ENCODE assay signal across 8 cellular contexts in genomic region chr10:110501142-110501937, GRCh38. TPM values are rescaled to one million over a fixed set of nuclear protein-coding genes. Genes with fewer than 3 reads are reported as not detected.
A peak's percentile ranks its signal among the peaks of the same experiment; 100 is the strongest.
DNase-seq lines count a peak whose midpoint lies in the region; ATAC-seq and FAIRE-seq lines count a peak whose summit lies in the region.

No MANE protein-coding gene starts in this region.

- H3K14ac ChIP-seq in trophoblast cell (ENCODE audit: low read length) = peak overlapping the region; percentile 49

- peaks cover 37% of the 10 kb centered on the region for H3K36me3 Mint-ChIP-seq in activated naive CD4-positive, alpha-beta T cell treated with anti-CD3 and anti-CD28 coated beads, Interleukin-2, amount 50 U/mL, for 24 hours

- ATAC-seq in aorta (ENCODE audit: low FRiP score) = peak; percentile 63

- H3K36me3 ChIP-seq in HAP-1 (replicated peaks) = no peaks in the 10 kb centered on the region
- H3K36me3 ChIP-seq in trophoblast cell (ENCODE audit: control insufficient read depth in 1 of 2, insufficient read depth in 2 of 2, low read length in 2 of 2) = peaks cover 11 to 22% of the 10 kb centered on the region in 2 experiments
- H3K36me3 ChIP-seq in aorta (ENCODE audit: control insufficient read depth in 1 of 2, insufficient read depth in 2 of 2, low read length in 1 of 2) = no peaks in the 10 kb centered on the region

- H3K9ac ChIP-seq in trophoblast cell (ENCODE audit: low read length) = no peak overlapping the region

- no peak overlapping the region for H3K23ac ChIP-seq in trophoblast cell (ENCODE audit: low read length)

- peak overlapping the region; percentile 87 for H3K4me2 ChIP-seq in trophoblast cell (ENCODE audit: low read length)

- no peaks in the 10 kb centered on the region for H3K9me3 ChIP-seq in HAP-1
- no peaks in the 10 kb centered on the region for H3K9me3 ChIP-seq in trophoblast cell (ENCODE audit: insufficient read depth, low read depth, low read length)
- no peaks in the 10 kb centered on the region for H3K9me3 ChIP-seq in aorta (ENCODE audit: control insufficient read depth, low read length)

- H3K18ac ChIP-seq in trophoblast cell (ENCODE audit: low read length) = peak overlapping the region; percentile 87

- H4K91ac ChIP-seq in trophoblast cell (ENCODE audit: low read depth, low read length) = peak overlapping the region; percentile 73

- H3K79me1 ChIP-seq in trophoblast cell (ENCODE audit: low read length) = peaks cover 30% of the 10 kb centered on the region

- intact Hi-C loops in aorta (cut with DNase I) = loop anchor here in 1 of 2 donors (5.0 kb wide), 1 partner anchor 194 kb away; no protein-coding TSS in a partner anchor

- DNase-seq in DMS53 (lab: John Stamatoyannopoulos, UW) = peak; percentile 87
- DNase-seq in HAP-1 (ENCODE audit: low spot score in 2 of 2) = peak; percentile 29 to 58
- peak; percentile 95 for DNase-seq in RCC 7860 (ENCODE audit: low spot score)
- DNase-seq in glomerular visceral epithelial cell (ENCODE audit: extremely low spot score) = peak; percentile 94
- DNase-seq in trophoblast cell = peak; percentile 53 to 64
- DNase-seq in aorta = peak; percentile 92 to 93
- no peak for DNase-seq in NCI-H1048 (lab: John Stamatoyannopoulos, UW)

- in situ Hi-C loops in HAP-1 (cut with MboI; ENCODE audit: low sequenced_read_pairs) = no loop called here

- H3K4me3 Mint-ChIP-seq in activated naive CD4-positive, alpha-beta T cell treated with anti-CD3 and anti-CD28 coated beads, Interleukin-2, amount 50 U/mL, for 24 hours = peak overlapping the region; percentile 91

- H4K12ac ChIP-seq in trophoblast cell (ENCODE audit: low read depth, low read length) = no peak overlapping the region

- no peaks in the 10 kb centered on the region for H3K9me3 Mint-ChIP-seq in activated naive CD4-positive, alpha-beta T cell treated with anti-CD3 and anti-CD28 coated beads, Interleukin-2, amount 50 U/mL, for 24 hours

- H3K4me3 ChIP-seq in HAP-1 = no peak overlapping the region
- H3K4me3 ChIP-seq in trophoblast cell (ENCODE audit: low read depth, low read length) = no peak overlapping the region
- H3K4me3 ChIP-seq in aorta (ENCODE audit: low read length in 2 of 2) = no peak overlapping the region

- H3K27me3 ChIP-seq in HAP-1 (ENCODE audit: low read depth) = no peaks in the 10 kb centered on the region
- H3K27me3 ChIP-seq in trophoblast cell (ENCODE audit: insufficient read depth, low read length) = no peaks in the 10 kb centered on the region
- H3K27me3 ChIP-seq in aorta (ENCODE audit: control insufficient read depth in 1 of 2, insufficient read depth in 2 of 2, low read length in 1 of 2) = peaks cover 0 to 2% of the 10 kb centered on the region in 2 donors

- peak overlapping the region; percentile 54 for H2BK5ac ChIP-seq in trophoblast cell (ENCODE audit: low read depth, low read length, poor library complexity)

- H3K27ac Mint-ChIP-seq in activated naive CD4-positive, alpha-beta T cell treated with anti-CD3 and anti-CD28 coated beads, Interleukin-2, amount 50 U/mL, for 24 hours = peak overlapping the region; percentile 88

- peak overlapping the region; percentile 16 for H2AK5ac ChIP-seq in trophoblast cell (ENCODE audit: low read length)

- no CpG with 5 or more reads among the region's 9 CpGs for WGBS in trophoblast cell (ENCODE audit: extremely low coverage, insufficient coverage, insufficient read length)
- 35 to 43% methylated on average over 9 of the region's 9 CpGs for WGBS in aorta, 2 donors

- H3K4me1 ChIP-seq in HAP-1 = peaks cover 3% of the 10 kb centered on the region
- H3K4me1 ChIP-seq in trophoblast cell (ENCODE audit: control insufficient read depth in 1 of 2, insufficient read depth in 2 of 2, low read length in 2 of 2) = peaks cover 25 to 33% of the 10 kb centered on the region in 2 experiments
- no peaks in the 10 kb centered on the region for H3K4me1 ChIP-seq in aorta (ENCODE audit: control insufficient read depth in 1 of 2, insufficient read depth in 2 of 2, low read length in 2 of 2)

- H4K8ac ChIP-seq in trophoblast cell (ENCODE audit: low read depth, low read length) = peak overlapping the region; percentile 25

- peaks cover 26% of the 10 kb centered on the region for H3K79me2 ChIP-seq in trophoblast cell (ENCODE audit: control insufficient read depth, insufficient read depth, low read length, poor library complexity)

- H3K27ac ChIP-seq in trophoblast cell (ENCODE audit: low read depth, low read length) = peak overlapping the region; percentile 78
- peak overlapping the region in 1 of 2 donors; percentile 0 for H3K27ac ChIP-seq in aorta (ENCODE audit: low read depth in 1 of 2, low read length in 2 of 2)

- H2BK120ac ChIP-seq in trophoblast cell (ENCODE audit: insufficient read depth, low read length, poor library complexity) = peak overlapping the region; percentile 69

- no peaks in the 10 kb centered on the region for H3K27me3 Mint-ChIP-seq in activated naive CD4-positive, alpha-beta T cell treated with anti-CD3 and anti-CD28 coated beads, Interleukin-2, amount 50 U/mL, for 24 hours

- peak overlapping the region; percentile 78 for H2BK12ac ChIP-seq in trophoblast cell (ENCODE audit: low read length)

- H3K4ac ChIP-seq in trophoblast cell (ENCODE audit: low read depth, low read length) = peak overlapping the region; percentile 80

- H2AFZ ChIP-seq in trophoblast cell (ENCODE audit: insufficient read depth, low read length, poor library complexity) = peak overlapping the region; percentile 35

- peak; percentile 82 for FAIRE-seq in RCC 7860 (lab: Jason Lieb, UNC)

- peaks cover 84% of the 10 kb centered on the region for H3K4me1 Mint-ChIP-seq in activated naive CD4-positive, alpha-beta T cell treated with anti-CD3 and anti-CD28 coated beads, Interleukin-2, amount 50 U/mL, for 24 hours

RNA-seq across cellular contexts. Expression of gene DUSP5, which starts 3.6 kb away (rescaled TPM):
- polyA plus RNA-seq in trophoblast cell (2013) = 157 and 165 TPM in 2 replicates
- total RNA-seq in aorta = 10 to 100 TPM; 10.4 to 30.3 TPM
- 1 to 10 TPM; 3.8 to 4.0 TPM for polyA plus RNA-seq in aorta
